ENCODE assay signal across 13 cellular contexts in the genomic region with DNA sequence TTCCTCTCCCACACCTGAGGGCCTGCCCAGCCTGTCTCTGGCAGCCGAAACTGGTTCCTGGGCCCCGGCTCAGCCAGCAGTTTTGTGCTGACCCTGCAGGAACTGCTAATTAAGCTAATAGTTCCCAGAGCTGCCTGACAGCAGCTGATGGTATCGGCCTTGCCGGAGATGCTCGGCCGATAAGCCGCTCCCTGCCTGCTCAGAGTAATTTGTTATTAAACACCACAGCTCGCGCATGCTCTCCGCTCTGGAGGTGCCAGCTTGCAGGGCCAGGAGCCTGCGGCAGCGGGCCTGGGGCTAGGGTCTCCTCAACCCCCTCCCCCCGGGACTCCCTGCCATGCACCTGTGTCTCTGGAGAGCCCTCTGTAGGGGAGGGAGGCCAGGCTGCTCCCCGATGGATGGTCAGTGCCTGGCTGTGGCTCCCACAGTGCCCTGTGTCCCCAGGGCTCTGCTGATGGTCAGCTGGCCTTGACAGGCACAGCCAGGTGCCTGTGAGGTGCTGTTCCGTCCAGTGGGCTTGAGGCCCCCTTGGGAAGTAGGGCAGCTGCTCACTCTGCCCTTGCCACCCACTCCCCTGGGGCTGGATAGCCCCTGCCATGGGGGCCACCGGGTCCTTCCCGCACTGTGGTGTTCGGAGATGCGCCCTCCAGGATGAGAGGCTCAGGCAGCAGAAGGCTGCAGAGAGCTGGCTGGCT. TPM values are rescaled to one million over a fixed set of nuclear protein-coding genes. Genes with fewer than 3 reads are reported as not detected.
DNase-seq lines count a peak whose midpoint lies in the region; FAIRE-seq and TF ChIP-seq lines count a peak whose summit lies in the region.
"Had no signal": no experiment of that assay in that cellular context is flagged by ENCODE, and none has a peak within 500 bp of the region (broad histone marks: within the 10 kb centered on the region; RNA-seq: fewer than 3 reads in every experiment).

No MANE protein-coding gene starts in this region.

- H3K9me3 ChIP-seq in endocrine pancreas (ENCODE audit: control insufficient read depth, low read length): no peaks in the 10 kb centered on the region
- no peaks in the 10 kb centered on the region for H3K9me3 ChIP-seq in small intestine (ENCODE audit: control insufficient read depth, low read depth)
- H3K9me3 ChIP-seq: HAP-1 had no signal

- no peak for TF ChIP-seq CTCF in foreskin fibroblast (IDR thresholded peaks at IDR 0.05; ENCODE audit: low read depth, low read length)

- peak; percentile 51 for DNase-seq in DMS79 treated with DMSO at 0.1 percent for 48 hours (lab: John Stamatoyannopoulos, UW)
- peak; percentile 33 for DNase-seq in NCI-H2227 treated with DMSO at 0.1 percent for 48 hours (lab: John Stamatoyannopoulos, UW)
- peak; percentile 71 for DNase-seq in retina
- no peak for DNase-seq in NCI-H2029 treated with DMSO at 0.1 percent for 48 hours (lab: John Stamatoyannopoulos, UW)
- no peak for DNase-seq in NCI-H146 treated with DMSO at 0.1 percent for 48 hours (lab: John Stamatoyannopoulos, UW; ENCODE audit: unreplicated experiment)
- DNase-seq in small intestine: no peak
- DNase-seq in foreskin fibroblast: no peak
- DNase-seq: CD4-positive, CD25-positive, alpha-beta regulatory T cell; Right ventricle myocardium superior; stimulated activated CD4-positive, alpha-beta T cell treated with anti-CD3 and anti-CD28 coated beads, Interleukin-15, amount 100 ng/mL, for 24 hours had no signal

- H3K4me3 ChIP-seq in endocrine pancreas (ENCODE audit: control insufficient read depth, insufficient read depth, low read length) (no peak overlapping the region), small intestine (ENCODE audit: low read depth in 1 of 2, low read length in 2 of 2) (no peak overlapping the region), foreskin fibroblast (ENCODE audit: low read depth in 1 of 2, low read length in 2 of 2) (no peak overlapping the region)
- H3K4me3 ChIP-seq: HAP-1 had no signal

- no peaks in the 10 kb centered on the region for H3K27me3 ChIP-seq in endocrine pancreas (ENCODE audit: control insufficient read depth, insufficient read depth, low read length)
- H3K27me3 ChIP-seq in small intestine (ENCODE audit: control insufficient read depth in 2 of 2, insufficient read depth in 2 of 2, low read length in 2 of 2): no peaks in the 10 kb centered on the region

- H3K36me3 ChIP-seq in endocrine pancreas (ENCODE audit: control insufficient read depth, insufficient read depth, low read length) (no peaks in the 10 kb centered on the region), small intestine (ENCODE audit: control insufficient read depth in 2 of 2, insufficient read depth in 2 of 2, low read length in 2 of 2) (no peaks in the 10 kb centered on the region)
- H3K36me3 ChIP-seq: HAP-1 had no signal

- H3K27ac ChIP-seq in small intestine (ENCODE audit: low read depth in 1 of 2, low read length in 1 of 2): no peak overlapping the region
- H3K27ac ChIP-seq: epithelial cell of prostate had no signal

- 79 to 89% (median 86%) methylated on average over 19 of the region's 19 CpGs for WGBS in small intestine, 3 donors

- H3K4me1 ChIP-seq in endocrine pancreas (ENCODE audit: control insufficient read depth, insufficient read depth, low read length) (no peaks in the 10 kb centered on the region), small intestine (ENCODE audit: control insufficient read depth in 2 of 2, insufficient read depth in 1 of 2, low read depth in 1 of 2, low read length in 1 of 2) (peaks cover 8 to 17% of the 10 kb centered on the region in 2 donors)
- H3K4me1 ChIP-seq: HAP-1 had no signal

- peak overlapping the region; percentile 41 for H3K9ac ChIP-seq in endocrine pancreas (ENCODE audit: control insufficient read depth, insufficient read depth, low read length)

- FAIRE-seq in small intestine (lab: Jason Lieb, UNC): no peak

RNA-seq across cellular contexts. Expression of a gene that starts 41.7 kb away (rescaled TPM):
- 10 to 100 TPM; 30.8 to 48.3 (median 34.7) TPM for polyA plus RNA-seq in small intestine

Comparison
In these comparisons a context has a peak if more than half of its experiments do, and no peak if none do; other contexts are left out.
1. DNase-seq: peak in DMS79 treated with DMSO at 0.1 percent for 48 hours (single experiment), NCI-H2227 treated with DMSO at 0.1 percent for 48 hours (single experiment) and retina (single experiment); none in NCI-H2029 treated with DMSO at 0.1 percent for 48 hours (single experiment), NCI-H146 treated with DMSO at 0.1 percent for 48 hours (single experiment), small intestine (single experiment) and foreskin fibroblast (0 of 2).